Comparison of ENCODE assay signal across 8 cellular contexts in the genomic region with DNA sequence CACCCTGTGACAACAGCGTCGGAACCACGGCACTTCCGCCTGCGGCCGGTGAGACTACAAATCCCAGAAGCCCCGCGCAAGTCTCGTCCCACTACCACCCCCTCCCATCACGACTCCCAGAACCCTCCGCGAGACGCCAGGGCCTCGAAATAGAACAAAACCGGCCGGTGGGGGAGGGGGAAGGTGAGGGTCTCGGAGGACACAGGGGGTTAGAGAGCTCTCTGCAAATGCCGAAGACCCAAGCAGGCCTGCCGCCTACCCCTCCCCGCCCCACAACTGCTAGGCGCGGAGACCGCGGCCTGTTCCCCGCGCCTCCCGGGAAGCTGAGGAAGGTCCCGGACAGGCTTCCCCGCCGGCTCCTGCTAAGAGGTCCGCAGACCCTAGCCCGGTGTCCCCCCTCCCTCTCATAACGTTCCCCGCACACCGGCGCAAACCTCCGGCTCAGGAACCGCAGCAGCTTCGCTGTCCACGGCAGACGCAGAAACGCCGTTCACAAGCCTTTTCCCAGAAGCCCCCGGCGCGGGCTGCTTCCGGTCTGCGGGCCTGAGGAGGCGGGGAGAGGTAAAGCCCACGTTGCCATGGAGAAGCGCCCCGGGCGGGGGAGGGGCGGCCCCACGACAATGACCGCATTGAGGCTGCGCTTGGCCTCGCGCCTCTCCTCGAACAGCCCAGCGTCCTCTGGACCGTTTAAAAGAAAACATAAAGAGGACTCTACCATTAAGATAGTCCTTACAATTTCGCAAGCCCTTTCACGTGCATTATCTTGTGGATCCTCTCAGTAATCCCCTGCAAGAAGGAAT. TPM values are rescaled to one million over a fixed set of nuclear protein-coding genes. Genes with fewer than 3 reads are reported as not detected.
DNase-seq lines count a peak whose midpoint lies in the region; ATAC-seq lines count a peak whose summit lies in the region.

A gene (minus strand): TSS at position 485 of the 800 bp plus-strand sequence. CDS start 3,770 bp downstream, outside the sequence.

- peaks cover 44 to 61% (median 47%) of the 10 kb centered on the region in 3 donors for H3K4me1 Mint-ChIP-seq in CD8-positive, alpha-beta memory T cell

- CTCF ChIA-PET in CD8-positive, alpha-beta memory T cell (lab: Charles Lee) = interaction anchor here (0.9 to 1.6 kb wide), 8 partner anchors 10 to 318 kb away, joined by 3 to 8 read pairs (median 4); a partner anchor contains a TSS

- ATAC-seq in GM19468 (IDR thresholded peaks at IDR 0.05; ENCODE audit: extremely low read depth, unreplicated experiment) = peak; percentile 88

- peaks cover 0 to 35% (median 7%) of the 10 kb centered on the region in 3 donors for H3K36me3 Mint-ChIP-seq in CD8-positive, alpha-beta memory T cell

- POLR2A ChIA-PET in CD8-positive, alpha-beta memory T cell (lab: Charles Lee) = interaction anchor here (0.6 to 2.3 kb wide), 6 partner anchors 42 to 367 kb away, joined by 3 to 10 read pairs (median 4); a partner anchor contains a TSS

- peaks cover 14% of the 10 kb centered on the region for H3K36me3 ChIP-seq in CD8-positive, alpha-beta memory T cell (ENCODE audit: insufficient read depth, low read length)

- peak within 1 kb of the TSS; percentile 96 to 99 (median 97) for H3K4me3 Mint-ChIP-seq in CD8-positive, alpha-beta memory T cell

- peaks cover 36% of the 10 kb centered on the region for H3K4me1 ChIP-seq in CD8-positive, alpha-beta memory T cell (ENCODE audit: insufficient read depth, low read length)

- no peaks in the 10 kb centered on the region for H3K9me3 ChIP-seq in CD8-positive, alpha-beta memory T cell (ENCODE audit: low read length)

- H3K4me3 ChIP-seq in CD8-positive, alpha-beta memory T cell (ENCODE audit: low read length) = peak within 1 kb of the TSS; percentile 88

- no peaks in the 10 kb centered on the region for H3K27me3 ChIP-seq in CD8-positive, alpha-beta memory T cell (ENCODE audit: insufficient read depth, low read length, poor library complexity, severe bottlenecking)

- peak within 1 kb of the TSS; percentile 93 to 99 (median 98) for H3K27ac Mint-ChIP-seq in CD8-positive, alpha-beta memory T cell

- H3K27ac ChIP-seq in CD8-positive, alpha-beta memory T cell (ENCODE audit: low read depth, low read length) = peak within 1 kb of the TSS; percentile 99

- DNase-seq in CD8-positive, alpha-beta memory T cell = peak; percentile 86 to 96 (median 89)
- DNase-seq in HS-5 (ENCODE audit: low read depth) = peak; percentile 49
- DNase-seq in NK-92 treated with Interleukin-12 subunit alpha and Interleukin-12 subunit beta, amount 100 ng/mL, for 24 hours (lab: John Stamatoyannopoulos, UW) = peak; percentile 87
- DNase-seq in activated CD8-positive, alpha-beta memory T cell treated with anti-CD3 and anti-CD28 coated beads for 24 hours = peak; percentile 97
- peak; percentile 89 for DNase-seq in effector CD8-positive, alpha-beta T cell (lab: John Stamatoyannopoulos, UW)
- peak; percentile 93 to 95 for DNase-seq in lung microvascular endothelial cell (ENCODE audit: low read depth in 2 of 2)
- peak; percentile 82 to 87 (median 82) for DNase-seq in stimulated activated CD4-positive, alpha-beta T cell treated with anti-CD3 and anti-CD28 coated beads, TNF-alpha, amount 100 ng/mL, for 48 hours (ENCODE audit: low read depth in 3 of 3)

- H3K27me3 Mint-ChIP-seq in CD8-positive, alpha-beta memory T cell = no peaks in the 10 kb centered on the region

- no peaks in the 10 kb centered on the region for H3K9me3 Mint-ChIP-seq in CD8-positive, alpha-beta memory T cell

RNA-seq across cellular contexts. Expression of the gene that starts here (rescaled TPM):
- 10 to 100 TPM; 52.1 to 52.6 TPM for total RNA-seq in CD8-positive, alpha-beta memory T cell
- 100 TPM for polyA plus RNA-seq in CD8-positive, alpha-beta memory T cell
- 20.7 and 32.1 TPM in 2 replicates for total RNA-seq in lung microvascular endothelial cell

Comparison
In these comparisons a context has a peak if more than half of its experiments do, and no peak if none do; other contexts are left out.
1. Peak in every context shown above with its lines: DNase-seq, ATAC-seq, H3K4me3 ChIP-seq and H3K27ac ChIP-seq.